In the genomic region with DNA sequence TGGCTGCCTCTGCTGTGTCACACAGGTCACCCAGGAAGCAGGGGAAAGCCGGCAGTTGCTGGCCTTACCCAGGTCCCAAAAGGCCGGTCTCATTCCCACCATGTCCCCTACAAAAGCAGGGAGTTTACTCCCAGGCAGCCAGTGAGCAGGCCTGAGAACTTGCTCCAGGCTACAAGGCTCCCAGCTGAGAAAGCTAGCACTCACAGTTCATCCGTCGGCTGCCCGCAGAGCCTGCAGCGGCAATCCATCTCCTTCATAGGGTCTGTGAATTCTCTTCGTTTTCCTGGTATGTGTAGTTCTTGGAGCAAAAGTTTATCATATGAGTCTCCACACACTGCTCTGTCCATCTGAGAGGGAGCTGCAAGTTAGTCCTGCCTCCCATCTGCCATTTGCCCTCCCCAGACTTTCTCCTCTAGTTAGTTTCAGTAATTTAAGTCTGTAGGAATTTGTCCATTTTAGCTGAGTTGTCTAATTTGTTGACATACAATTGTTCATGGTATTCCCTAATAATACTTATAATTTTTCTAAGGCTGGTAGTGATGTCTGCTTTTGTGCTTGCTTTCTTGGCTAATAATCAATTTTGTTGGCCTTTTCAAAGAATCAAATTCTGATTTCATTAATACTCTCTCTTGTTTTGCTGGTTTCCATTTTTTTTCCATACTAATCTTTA, we compare ENCODE assay signal across 1 cellular context.
A peak's percentile ranks its signal among the peaks of the same experiment; 100 is the strongest.
TF ChIP-seq lines count a peak whose summit lies in the region.

No MANE protein-coding gene starts in this region.

TF ChIP-seq in H1, 55 proteins besides CTCF, POLR2A, EP300 and RAD21 (continued from another document):
- no peak for TF ChIP-seq CHD7 (IDR thresholded peaks at IDR 0.05; ENCODE audit: insufficient replicate concordance, low read length)
- TF ChIP-seq, protein P1, sequence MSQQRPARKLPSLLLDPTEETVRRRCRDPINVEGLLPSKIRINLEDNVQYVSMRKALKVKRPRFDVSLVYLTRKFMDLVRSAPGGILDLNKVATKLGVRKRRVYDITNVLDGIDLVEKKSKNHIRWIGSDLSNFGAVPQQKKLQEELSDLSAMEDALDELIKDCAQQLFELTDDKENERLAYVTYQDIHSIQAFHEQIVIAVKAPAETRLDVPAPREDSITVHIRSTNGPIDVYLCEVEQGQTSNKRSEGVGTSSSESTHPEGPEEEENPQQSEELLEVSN (IDR thresholded peaks at IDR 0.05): 0 out of 2 replicates have a peak, but pooled peaks have one; percentile 11
- TF ChIP-seq, protein P2, sequence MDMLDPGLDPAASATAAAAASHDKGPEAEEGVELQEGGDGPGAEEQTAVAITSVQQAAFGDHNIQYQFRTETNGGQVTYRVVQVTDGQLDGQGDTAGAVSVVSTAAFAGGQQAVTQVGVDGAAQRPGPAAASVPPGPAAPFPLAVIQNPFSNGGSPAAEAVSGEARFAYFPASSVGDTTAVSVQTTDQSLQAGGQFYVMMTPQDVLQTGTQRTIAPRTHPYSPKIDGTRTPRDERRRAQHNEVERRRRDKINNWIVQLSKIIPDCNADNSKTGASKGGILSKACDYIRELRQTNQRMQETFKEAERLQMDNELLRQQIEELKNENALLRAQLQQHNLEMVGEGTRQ (IDR thresholded peaks at IDR 0.05; ENCODE audit: low read length): no peak
TF ChIP-seq in H1: peak in this region for 1.
